11 cellular contexts compared by ENCODE assay signal in the genomic region with DNA sequence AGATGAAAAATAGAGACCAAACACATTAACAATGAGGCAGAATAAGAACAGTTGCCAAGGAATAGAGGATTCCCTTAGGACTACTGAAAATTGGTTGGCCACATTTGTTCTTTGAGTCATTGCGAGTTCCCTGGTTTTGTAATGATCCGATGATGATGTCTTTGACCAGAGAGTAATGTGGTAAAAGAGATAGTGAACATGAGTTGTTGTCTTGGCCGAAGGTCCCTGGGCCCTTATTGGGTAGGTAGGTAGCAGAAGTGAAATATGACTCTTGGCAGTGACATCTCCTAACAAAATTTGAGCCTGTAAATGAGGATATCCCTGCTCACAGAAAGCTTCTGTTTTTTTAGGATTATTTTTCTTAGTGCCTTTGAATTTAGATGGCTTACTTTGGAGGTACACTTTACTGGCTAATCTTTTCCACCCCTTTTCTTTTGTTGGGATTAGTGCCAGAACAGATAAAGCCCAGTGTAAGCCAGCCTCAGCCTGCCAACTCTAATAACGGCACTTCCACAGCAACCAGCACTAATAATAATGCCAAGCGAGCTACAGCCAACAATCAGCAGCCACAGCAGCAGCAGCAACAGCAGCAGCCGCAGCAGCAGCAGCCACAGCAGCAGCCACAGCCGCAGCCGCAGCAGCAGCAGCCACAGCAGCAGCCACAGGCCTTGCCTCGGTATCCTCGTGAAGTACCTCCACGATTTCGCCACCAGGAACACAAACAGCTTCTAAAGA. TPM values are rescaled to one million over a fixed set of nuclear protein-coding genes. Genes with fewer than 3 reads are reported as not detected.
DNase-seq lines count a peak whose midpoint lies in the region; ATAC-seq and TF ChIP-seq lines count a peak whose summit lies in the region.
"Had no signal": no experiment of that assay in that cellular context is flagged by ENCODE, and none has a peak within 500 bp of the region (broad histone marks: within the 10 kb centered on the region; RNA-seq: fewer than 3 reads in every experiment).

No MANE protein-coding gene starts in this region.

- H3K36me3 Mint-ChIP-seq in effector memory CD8-positive, alpha-beta T cell (ENCODE audit: insufficient read depth): peaks cover 36% of the 10 kb centered on the region
- peaks cover 5 to 25% (median 13%) of the 10 kb centered on the region in 3 donors for H3K36me3 Mint-ChIP-seq in immature natural killer cell

- H3K27me3 ChIP-seq in right cardiac atrium (ENCODE audit: control insufficient read depth, insufficient read depth): no peaks in the 10 kb centered on the region
- H3K27me3 ChIP-seq in stomach: no peaks in the 10 kb centered on the region
- H3K27me3 ChIP-seq: neutrophil had no signal

- 56% methylated on average over 12 of the region's 12 CpGs for WGBS in right cardiac atrium
- 41 to 72% (median 52%) methylated on average over 11 to 12 of the region's 12 CpGs for WGBS in stomach, 5 donors

- H3K4me3 ChIP-seq in right cardiac atrium (ENCODE audit: low read length) (no peak overlapping the region), stomach (no peak overlapping the region)

- ATAC-seq in right cardiac atrium: peak; percentile 87 to 88
- no peak for ATAC-seq in effector memory CD8-positive, alpha-beta T cell (replicated peaks)

- no peaks in the 10 kb centered on the region for H3K27me3 Mint-ChIP-seq in effector memory CD8-positive, alpha-beta T cell
- H3K27me3 Mint-ChIP-seq in immature natural killer cell (ENCODE audit: low read depth in 3 of 3): no peaks in the 10 kb centered on the region
- H3K27me3 Mint-ChIP-seq: activated CD4-positive, alpha-beta T cell treated with anti-CD3 and anti-CD28 coated beads, Interleukin-2, amount 10 ng/mL, durations not matched to agents 24 days and 14 days had no signal

- TF ChIP-seq CTCF in stomach (IDR thresholded peaks at IDR 0.05): no peak

- no peak overlapping the region for H3K4me3 Mint-ChIP-seq in effector memory CD8-positive, alpha-beta T cell
- H3K4me3 Mint-ChIP-seq in immature natural killer cell: no peak overlapping the region
- H3K4me3 Mint-ChIP-seq: activated CD4-positive, alpha-beta T cell treated with anti-CD3 and anti-CD28 coated beads, Interleukin-2, amount 10 ng/mL, durations not matched to agents 24 days and 14 days had no signal

- H3K9me3 ChIP-seq in right cardiac atrium (ENCODE audit: control insufficient read depth, low read length) (no peaks in the 10 kb centered on the region), stomach (no peaks in the 10 kb centered on the region)
- H3K9me3 ChIP-seq: neutrophil had no signal

- intact Hi-C loops in right cardiac atrium (cut with DNase I) (no loop called here), stomach (cut with DNase I; ENCODE audit: low total_unique reads) (no loop called here)

- DNase-seq in OCI-M2 (lab: John Stamatoyannopoulos, UW; ENCODE audit: unreplicated experiment): peak; percentile 19
- peak; percentile 18 for DNase-seq in cerebellum (ENCODE audit: low spot score)
- DNase-seq in right cardiac atrium: peak; percentile 35 to 75 (median 75)
- DNase-seq in stomach: peak; percentile 43
- no peak for DNase-seq in A172 (ENCODE audit: low spot score)
- DNase-seq in effector memory CD8-positive, alpha-beta T cell: no peak
- no peak for DNase-seq in immature natural killer cell
- no peak for DNase-seq in NCI-H510A (lab: John Stamatoyannopoulos, UW)
- DNase-seq: activated CD4-positive, alpha-beta T cell treated with anti-CD3 and anti-CD28 coated beads, Interleukin-2, amount 10 ng/mL, durations not matched to agents 24 days and 14 days; NCI-H187 treated with DMSO at 0.1 percent for 48 hours had no signal

- peaks cover 12% of the 10 kb centered on the region for H3K4me1 ChIP-seq in right cardiac atrium (ENCODE audit: control insufficient read depth, insufficient read depth, low read length)
- H3K4me1 ChIP-seq in stomach: peaks cover 12 to 79% (median 51%) of the 10 kb centered on the region in 4 donors

- H3K4me1 Mint-ChIP-seq in effector memory CD8-positive, alpha-beta T cell (ENCODE audit: low read depth in 2 of 2): peaks cover 9 to 42% of the 10 kb centered on the region in 2 donors
- peaks cover 7 to 27% of the 10 kb centered on the region in 2 donors for H3K4me1 Mint-ChIP-seq in immature natural killer cell

- peaks cover 18 to 56% (median 55%) of the 10 kb centered on the region in 4 donors for H3K36me3 ChIP-seq in stomach

- no peak overlapping the region for H3K27ac Mint-ChIP-seq in effector memory CD8-positive, alpha-beta T cell
- H3K27ac Mint-ChIP-seq in immature natural killer cell: no peak overlapping the region
- H3K27ac Mint-ChIP-seq: activated CD4-positive, alpha-beta T cell treated with anti-CD3 and anti-CD28 coated beads, Interleukin-2, amount 10 ng/mL, durations not matched to agents 24 days and 14 days had no signal

- H3K9me3 Mint-ChIP-seq in effector memory CD8-positive, alpha-beta T cell: no peaks in the 10 kb centered on the region
- no peaks in the 10 kb centered on the region for H3K9me3 Mint-ChIP-seq in immature natural killer cell
- H3K9me3 Mint-ChIP-seq: activated CD4-positive, alpha-beta T cell treated with anti-CD3 and anti-CD28 coated beads, Interleukin-2, amount 10 ng/mL, durations not matched to agents 24 days and 14 days had no signal

- H3K27ac ChIP-seq in right cardiac atrium (ENCODE audit: low read length): peak overlapping the region; percentile 75
- H3K27ac ChIP-seq in stomach: peak overlapping the region; percentile 6 to 57 (median 34)
- H3K27ac ChIP-seq: neutrophil had no signal

- TF ChIP-seq POLR2A in stomach (IDR thresholded peaks at IDR 0.05): no peak

- no peak for TF ChIP-seq EP300 in stomach (IDR thresholded peaks at IDR 0.05)

RNA-seq across cellular contexts. Expression of a gene that starts 47.2 kb away (rescaled TPM):
- 119 TPM for total RNA-seq in cerebellum
- total RNA-seq in right cardiac atrium: 10 to 100 TPM; 35.1 to 41.2 (median 38.3) TPM
- polyA plus RNA-seq in right cardiac atrium: 17.6 TPM
- 10 to 100 TPM; 37.1 to 59.6 (median 47.3) TPM for total RNA-seq in stomach
- polyA plus RNA-seq in stomach: 10 to 100 TPM in 1 of 3 donors, 1 to 10 TPM in 2; 6.8 to 30.2 (median 10.0) TPM
- 23.1 and 34.3 TPM in 2 replicates for total RNA-seq in A172 (2014; rRNA removed; shearing (Covaris generic))
- polyA plus RNA-seq in immature natural killer cell: 10 to 100 TPM in 1 of 3 donors, 1 to 10 TPM in 2; 3.6 to 10.1 (median 3.9) TPM

Comparison
In these comparisons a context has a peak if more than half of its experiments do, and no peak if none do; other contexts are left out.
1. DNase-seq: peak in OCI-M2 (single experiment), cerebellum (single experiment), right cardiac atrium (3 of 3) and stomach (single experiment); none in A172 (single experiment), effector memory CD8-positive, alpha-beta T cell (0 of 3), immature natural killer cell (0 of 3) and NCI-H510A (single experiment).